8 cellular contexts compared by ENCODE assay signal in the genomic region with DNA sequence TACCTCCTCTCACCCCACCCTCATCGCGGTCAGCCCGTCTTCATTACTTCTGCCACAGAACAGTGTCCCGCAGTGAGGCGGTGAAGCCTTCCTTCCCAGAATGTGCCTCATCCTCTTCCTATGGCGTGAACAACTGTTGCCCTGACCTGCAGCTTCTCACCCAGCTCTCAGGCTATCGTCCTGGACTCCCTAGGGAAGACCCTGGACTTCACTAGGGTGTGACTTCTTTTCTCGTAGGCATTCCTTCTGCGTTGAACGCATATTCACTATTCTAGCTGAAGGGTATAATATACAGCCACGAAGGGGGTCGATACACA. TPM values are rescaled to one million over a fixed set of nuclear protein-coding genes. Genes with fewer than 3 reads are reported as not detected.
A peak's percentile ranks its signal among the peaks of the same experiment; 100 is the strongest.
DNase-seq lines count a peak whose midpoint lies in the region; ATAC-seq and TF ChIP-seq lines count a peak whose summit lies in the region.

No MANE protein-coding gene starts in this region.

- TF ChIP-seq CTCF in GM06990 (IDR thresholded peaks at IDR 0.05; ENCODE audit: insufficient read depth, low read length, poor library complexity, severe bottlenecking) (no peak), fibroblast of lung (conservative IDR thresholded peaks at IDR 0.05 in 1 of 2, IDR thresholded peaks at IDR 0.05 in 1 of 2; ENCODE audit: low read depth in 1 of 2, low read length in 2 of 2) (no peak), psoas muscle (IDR thresholded peaks at IDR 0.05) (no peak)

- H4K20me1 ChIP-seq in fibroblast of lung (ENCODE audit: control insufficient read depth, extremely low read depth, insufficient read depth, low read length) = no peaks in the 10 kb centered on the region

- no peak overlapping the region for H2AFZ ChIP-seq in fibroblast of lung (ENCODE audit: low read length)

- H3K4me1 ChIP-seq in fibroblast of lung (ENCODE audit: control insufficient read depth, extremely low read depth, insufficient read depth, low read length) = peaks cover 6% of the 10 kb centered on the region
- peaks cover 37% of the 10 kb centered on the region for H3K4me1 ChIP-seq in psoas muscle

- H3K9ac ChIP-seq in SK-N-MC (ENCODE audit: insufficient read length) = peak overlapping the region; percentile 96
- H3K9ac ChIP-seq in fibroblast of lung (ENCODE audit: insufficient read depth, low read length) = peak overlapping the region; percentile 89

- WGBS in psoas muscle, 3 donors = 18 to 27% (median 18%) methylated on average over 12 of the region's 12 CpGs

- peaks cover 31% of the 10 kb centered on the region for H3K79me2 ChIP-seq in fibroblast of lung (ENCODE audit: control insufficient read depth, insufficient read depth, low read length)

- H3K36me3 ChIP-seq in GM06990 (ENCODE audit: control insufficient read depth, insufficient read depth, low read length) (peaks cover 7% of the 10 kb centered on the region), SK-N-MC (ENCODE audit: insufficient read depth, low read length) (peaks cover 4% of the 10 kb centered on the region; the same call in 1 of the 2 replicates), fibroblast of lung (ENCODE audit: control insufficient read depth, insufficient read depth, low read length) (peaks cover 2% of the 10 kb centered on the region), psoas muscle (ENCODE audit: insufficient read depth in 1 of 2, low read depth in 1 of 2) (peaks cover 3 to 24% of the 10 kb centered on the region in 2 donors)

- peak overlapping the region; percentile 100 for H3K4me2 ChIP-seq in fibroblast of lung (ENCODE audit: extremely low read depth, insufficient read depth, low read length)

- ATAC-seq in psoas muscle = no peak
- no peak for ATAC-seq in GM21529 (IDR thresholded peaks at IDR 0.05; ENCODE audit: unreplicated experiment)

- H3K9me3 ChIP-seq in SK-N-MC (ENCODE audit: low read depth, low read length) (no peaks in the 10 kb centered on the region), fibroblast of lung (ENCODE audit: control insufficient read depth, insufficient read depth, low read depth, low read length) (no peaks in the 10 kb centered on the region), psoas muscle (no peaks in the 10 kb centered on the region)

- DNase-seq in GM06990 (ENCODE audit: extremely low read depth, insufficient read length) = no peak
- DNase-seq in SK-N-MC (ENCODE audit: low read depth, low spot score) = no peak
- no peak for DNase-seq in fibroblast of lung (ENCODE audit: low read depth in 2 of 2)
- no peak for DNase-seq in psoas muscle
- DNase-seq in NCI-H1436 treated with DMSO at 0.1 percent for 48 hours (lab: John Stamatoyannopoulos, UW) = no peak
- DNase-seq in cerebellum (ENCODE audit: low spot score) = no peak
- DNase-seq in islet precursor cell = no peak

- H3K27ac ChIP-seq in SK-N-MC = peak overlapping the region; percentile 98
- H3K27ac ChIP-seq in fibroblast of lung (ENCODE audit: insufficient read depth, low read length) = peak overlapping the region; percentile 93
- peak overlapping the region; percentile 96 for H3K27ac ChIP-seq in psoas muscle

- intact Hi-C loops in psoas muscle (cut with DNase I) = loop anchor here (1.0 to 5.0 kb wide), 2 partner anchors 89 to 94 kb away; no protein-coding TSS in a partner anchor

- H3K4me3 ChIP-seq in GM06990 (replicated peaks; ENCODE audit: low read depth, low read length) (peak overlapping the region; percentile 90), SK-N-MC (peak overlapping the region; percentile 98), fibroblast of lung (replicated peaks in 1 of 4; ENCODE audit: control extremely low read depth in 1 of 4, insufficient read depth in 1 of 4, low read depth in 3 of 4, low read length in 4 of 4) (peak overlapping the region; percentile 90 to 95 (median 93)), psoas muscle (peak overlapping the region; percentile 81)

- H3K27me3 ChIP-seq in GM06990 (replicated peaks; ENCODE audit: control insufficient read depth, insufficient read depth, low read length) (no peaks in the 10 kb centered on the region), fibroblast of lung (ENCODE audit: control insufficient read depth, insufficient read depth, low read length) (no peaks in the 10 kb centered on the region), psoas muscle (ENCODE audit: insufficient read depth in 3 of 3, low read length in 2 of 3) (no peaks in the 10 kb centered on the region)

RNA-seq across cellular contexts. Expression of a gene that starts 1.0 kb away (rescaled TPM):
- total RNA-seq in fibroblast of lung (0.51 and 1.2 TPM in 2 replicates), psoas muscle (10 to 100 TPM; 17.1 to 40.4 (median 25.0) TPM), cerebellum (1.7 TPM)
- polyA plus RNA-seq in fibroblast of lung (1.2 TPM in 2 replicates), psoas muscle (10 to 100 TPM; 11.1 to 20.3 (median 19.3) TPM)
- 5.1 and 6.0 TPM in 2 replicates for polyA plus RNA-seq in fibroblast of lung (2012)
- 1.7 and 3.3 TPM in 2 replicates for polyA minus RNA-seq in fibroblast of lung (ENCODE audit: low replicate concordance)

RNA-seq across cellular contexts. Expression of a gene that starts 6.3 kb away (rescaled TPM):
- 13.4 and 16.8 TPM in 2 replicates for total RNA-seq in fibroblast of lung
- 2.4 and 2.6 TPM in 2 replicates for polyA plus RNA-seq in fibroblast of lung
- polyA plus RNA-seq in fibroblast of lung (2012) = 7.4 and 8.6 TPM in 2 replicates
- polyA minus RNA-seq in fibroblast of lung (ENCODE audit: low replicate concordance) = 0.96 and 1.8 TPM in 2 replicates
- 10 to 100 TPM; 21.4 to 32.0 (median 24.5) TPM for total RNA-seq in psoas muscle
- polyA plus RNA-seq in psoas muscle = 10 to 100 TPM; 38.6 to 52.5 (median 41.4) TPM
- total RNA-seq in cerebellum = 3.6 TPM

RNA-seq across cellular contexts. Expression of a gene that starts 7.1 kb away (rescaled TPM):
- total RNA-seq in fibroblast of lung = 2.3 TPM in 2 replicates
- 1.8 and 2.7 TPM in 2 replicates for polyA plus RNA-seq in fibroblast of lung
- 5.8 and 7.3 TPM in 2 replicates for polyA plus RNA-seq in fibroblast of lung (2012)
- polyA minus RNA-seq in fibroblast of lung (ENCODE audit: low replicate concordance) = 4.6 and 12.7 TPM in 2 replicates
- 10 to 100 TPM in 3 of 4 donors, 1 to 10 TPM in 1; 9.9 to 23.7 (median 13.2) TPM for total RNA-seq in psoas muscle
- 10 to 100 TPM; 10.8 to 12.1 (median 11.5) TPM for polyA plus RNA-seq in psoas muscle
- 2.2 TPM for total RNA-seq in cerebellum

RNA-seq across cellular contexts. Expression of a gene that starts 17.9 kb away (rescaled TPM):
- total RNA-seq in fibroblast of lung (4.6 and 5.6 TPM in 2 replicates), psoas muscle (10 to 100 TPM in 3 of 4 donors, 1 to 10 TPM in 1; 9.0 to 22.2 (median 11.4) TPM), cerebellum (3.6 TPM)
- polyA plus RNA-seq in fibroblast of lung (1.6 and 2.0 TPM in 2 replicates), psoas muscle (10 to 100 TPM in 1 of 3 donors, 1 to 10 TPM in 2; 4.9 to 14.9 (median 7.3) TPM)
- polyA plus RNA-seq in fibroblast of lung (2012) = 4.9 and 5.5 TPM in 2 replicates
- polyA minus RNA-seq in fibroblast of lung (ENCODE audit: low replicate concordance) = 4.9 and 5.3 TPM in 2 replicates

RNA-seq across cellular contexts. Expression of a gene that starts 25.8 kb away (rescaled TPM):
- 3.3 and 5.4 TPM in 2 replicates for total RNA-seq in fibroblast of lung
- polyA plus RNA-seq in fibroblast of lung = 4.2 and 5.0 TPM in 2 replicates
- polyA plus RNA-seq in fibroblast of lung (2012) = 7.6 and 8.4 TPM in 2 replicates
- polyA minus RNA-seq in fibroblast of lung (ENCODE audit: low replicate concordance) = 19.2 and 29.3 TPM in 2 replicates
- total RNA-seq in psoas muscle = 10 to 100 TPM; 21.8 to 81.6 (median 29.5) TPM
- polyA plus RNA-seq in psoas muscle = 10 to 100 TPM in 2 of 3 donors, 1 to 10 TPM in 1; 4.2 to 22.9 (median 14.2) TPM
- 3.9 TPM for total RNA-seq in cerebellum
